8 cellular contexts compared by ENCODE assay signal in the genomic region with DNA sequence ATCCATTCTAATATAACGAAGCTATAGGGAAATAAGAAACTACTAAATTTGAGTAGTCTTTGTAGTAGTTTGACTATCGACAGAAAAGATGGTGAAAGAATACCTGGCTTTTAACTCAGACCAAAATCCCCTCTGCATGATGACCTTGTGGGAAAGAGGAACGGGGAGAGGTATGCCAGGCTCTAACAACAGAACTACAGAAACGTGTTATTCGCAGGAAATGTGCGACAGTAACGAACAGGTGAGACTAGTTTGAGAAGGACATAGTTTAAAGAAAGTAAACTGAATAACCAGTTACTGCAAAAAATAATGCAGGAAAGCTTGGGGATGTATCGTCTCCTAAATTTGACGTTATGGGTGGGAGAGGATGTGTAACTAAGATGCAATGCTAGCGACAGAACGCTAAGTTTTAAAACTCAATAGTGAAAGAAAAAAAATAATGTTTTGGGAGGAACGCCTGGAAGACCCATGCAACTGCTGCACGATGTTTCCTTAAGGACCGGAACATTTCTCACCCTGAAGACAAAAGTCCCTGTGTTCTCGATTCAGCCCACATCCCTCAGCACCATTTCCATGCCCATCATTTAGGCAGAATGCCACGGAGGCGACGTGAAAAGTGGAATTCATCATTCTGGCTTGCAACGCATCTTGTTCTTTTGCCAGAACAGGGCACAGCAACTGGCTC. TPM values are rescaled to one million over a fixed set of nuclear protein-coding genes. Genes with fewer than 3 reads are reported as not detected.
DNase-seq lines count a peak whose midpoint lies in the region; ATAC-seq and TF ChIP-seq lines count a peak whose summit lies in the region.

No MANE protein-coding gene starts in this region.

- peaks cover 7% of the 10 kb centered on the region for H3K4me1 ChIP-seq in foreskin keratinocyte
- peaks cover 0 to 30% (median 20%) of the 10 kb centered on the region in 4 donors for H3K4me1 ChIP-seq in sigmoid colon

- no peaks in the 10 kb centered on the region for H3K9me3 Mint-ChIP-seq in T-cell

- peak in 1 of 2 donors; percentile 76 for TF ChIP-seq POLR2A in sigmoid colon (IDR thresholded peaks at IDR 0.05)

- DNase-seq in DMS79 treated with DMSO at 0.1 percent for 48 hours (lab: John Stamatoyannopoulos, UW) (peak; percentile 72), DMS79 (lab: John Stamatoyannopoulos, UW) (no peak), T-cell (no peak), foreskin keratinocyte (no peak), sigmoid colon (no peak), posterior cingulate gyrus (no peak), HT-29 (ENCODE audit: low spot score) (no peak)

- POLR2A ChIA-PET in T-cell (lab: Charles Lee), result interaction anchor here (0.6 to 3.2 kb wide), 6 partner anchors 10 to 531 kb away, joined by 3 to 63 read pairs (median 4); a partner anchor contains a TSS

- H3K27me3 ChIP-seq in foreskin keratinocyte (no peaks in the 10 kb centered on the region), sigmoid colon (no peaks in the 10 kb centered on the region)

- peak overlapping the region; percentile 92 to 97 (median 93) for H3K4me3 Mint-ChIP-seq in T-cell

- peak overlapping the region; percentile 61 to 79 (median 68) for H3K4me3 ChIP-seq in sigmoid colon

- 11 to 19% methylated on average over 19 of the region's 19 CpGs for WGBS in sigmoid colon, 2 donors

- TF ChIP-seq EP300 in sigmoid colon (IDR thresholded peaks at IDR 0.05), result no peak

- H3K27me3 Mint-ChIP-seq in T-cell, result peaks cover 5 to 7% of the 10 kb centered on the region in 2 donors

- H3K27ac ChIP-seq in foreskin keratinocyte (peak overlapping the region; percentile 7), sigmoid colon (peak overlapping the region; percentile 99 to 100 (median 100))

- CTCF ChIA-PET in T-cell (lab: Charles Lee), result interaction anchor here (0.6 to 2.4 kb wide), 7 partner anchors 10 to 1756 kb away, joined by 3 to 14 read pairs (median 4); a partner anchor contains a TSS

- no peaks in the 10 kb centered on the region for H3K36me3 Mint-ChIP-seq in T-cell

- peak overlapping the region; percentile 99 to 100 for H3K27ac Mint-ChIP-seq in T-cell

- TF ChIP-seq CTCF in foreskin keratinocyte (conservative IDR thresholded peaks at IDR 0.05) (no peak), sigmoid colon (IDR thresholded peaks at IDR 0.05) (no peak)

- ATAC-seq in T-cell (replicated peaks in 1 of 4) (no peak), foreskin keratinocyte (no peak), GM21825 (IDR thresholded peaks at IDR 0.05; ENCODE audit: unreplicated experiment) (no peak)

- no peaks in the 10 kb centered on the region for H3K36me3 ChIP-seq in sigmoid colon

- intact Hi-C loops in sigmoid colon (cut with DNase I), result loop anchor here (5.0 kb wide), 5 partner anchors 75 to 1755 kb away; a partner anchor contains a TSS
- intact Hi-C loops in posterior cingulate gyrus (cut with DNase I), result loop anchor here (5.0 kb wide), 3 partner anchors 60 to 320 kb away; a partner anchor contains a TSS

- no peaks in the 10 kb centered on the region for H3K9me3 ChIP-seq in sigmoid colon

- H3K4me1 Mint-ChIP-seq in T-cell, result peaks cover 31 to 35% (median 34%) of the 10 kb centered on the region in 3 donors

RNA-seq across cellular contexts. Expression of a gene that starts 1.6 kb away (rescaled TPM):
- total RNA-seq in T-cell (10 to 100 TPM; 14.0 to 25.6 (median 20.2) TPM), foreskin keratinocyte (21.9 and 23.7 TPM in 2 replicates), sigmoid colon (10 to 100 TPM; 17.9 to 27.7 (median 21.8) TPM)
- polyA plus RNA-seq in foreskin keratinocyte (5.1 and 5.9 TPM in 2 replicates), sigmoid colon (10 to 100 TPM in 2 of 3 donors, 1 to 10 TPM in 1; 8.0 to 14.8 (median 11.4) TPM)
- 26.5 and 28.8 TPM in 2 replicates for total RNA-seq in HT-29 (2014; rRNA removed; shearing (Covaris generic))
